In genomic region chr7:148318838-148319237, GRCh38 we compare ENCODE assay signal across 20 cellular contexts.
A peak's percentile ranks its signal among the peaks of the same experiment; 100 is the strongest.
DNase-seq lines count a peak whose midpoint lies in the region; ATAC-seq, FAIRE-seq and TF ChIP-seq lines count a peak whose summit lies in the region.
"Had no signal": no experiment of that assay in that cellular context is flagged by ENCODE, and none has a peak within 500 bp of the region (broad histone marks: within the 10 kb centered on the region; RNA-seq: fewer than 3 reads in every experiment).

No MANE protein-coding gene starts in this region.

- H3K4me1 Mint-ChIP-seq in H9 (peaks cover 28 to 34% of the 10 kb centered on the region in 2 experiments), endodermal cell (peaks cover 42% of the 10 kb centered on the region)

- H3K27me3 ChIP-seq in H9 (ENCODE audit: insufficient read depth, low read length) (no peaks in the 10 kb centered on the region), HUES6 (ENCODE audit: control insufficient read depth, insufficient read depth, low read length) (no peaks in the 10 kb centered on the region), endodermal cell (ENCODE audit: control insufficient read depth, insufficient read depth, low read length, poor library complexity, severe bottlenecking) (no peaks in the 10 kb centered on the region), small intestine (ENCODE audit: control insufficient read depth in 2 of 2, insufficient read depth in 2 of 2, low read length in 2 of 2) (no peaks in the 10 kb centered on the region)
- H3K27me3 ChIP-seq: BE2C had no signal

- no peak overlapping the region for H3K4me3 ChIP-seq in HUES6 (ENCODE audit: low read depth, low read length)
- no peak overlapping the region for H3K4me3 ChIP-seq in endodermal cell (ENCODE audit: low read length)
- H3K4me3 ChIP-seq in small intestine (ENCODE audit: low read depth in 1 of 2, low read length in 2 of 2): no peak overlapping the region
- H3K4me3 ChIP-seq: A549, GM23248 had no signal

- TF ChIP-seq CTCF in H9 (conservative IDR thresholded peaks at IDR 0.05) (no peak), endodermal cell (conservative IDR thresholded peaks at IDR 0.05) (no peak)

- H3K36me3 Mint-ChIP-seq in H9 (ENCODE audit: insufficient read depth in 1 of 3, low read depth in 3 of 3) (peaks cover 8 to 17% (median 11%) of the 10 kb centered on the region in 3 experiments), endodermal cell (ENCODE audit: low read depth) (peaks cover 14% of the 10 kb centered on the region)
- H3K36me3 Mint-ChIP-seq: CD4-positive, alpha-beta memory T cell; IgD-negative memory B cell had no signal

- H3K27ac Mint-ChIP-seq in H9 (no peak overlapping the region), endodermal cell (peak overlapping the region; percentile 95)
- H3K27ac Mint-ChIP-seq: CD4-positive, alpha-beta memory T cell had no signal

- no peak for ATAC-seq in GM18861 (IDR thresholded peaks at IDR 0.05; ENCODE audit: unreplicated experiment)
- ATAC-seq: A549 had no signal

- H3K18ac ChIP-seq in H9 (ENCODE audit: insufficient read length, low read depth, low read length): no peak overlapping the region

- H3K9me3 Mint-ChIP-seq in H9: peaks cover 7 to 13% of the 10 kb centered on the region in 2 experiments
- peaks cover 22% of the 10 kb centered on the region for H3K9me3 Mint-ChIP-seq in endodermal cell

- H3K36me3 ChIP-seq in HUES6 (ENCODE audit: control insufficient read depth, insufficient read depth, low read length) (no peaks in the 10 kb centered on the region), endodermal cell (ENCODE audit: control insufficient read depth, insufficient read depth, low read length) (peaks cover 9% of the 10 kb centered on the region), small intestine (ENCODE audit: control insufficient read depth in 2 of 2, insufficient read depth in 2 of 2, low read length in 2 of 2) (no peaks in the 10 kb centered on the region)
- H3K36me3 ChIP-seq: BE2C had no signal

- WGBS in H9 (ENCODE audit: extremely low coverage, insufficient read length, low lambda C conversion rate): no CpG with 5 or more reads among the region's 2 CpGs
- WGBS in endodermal cell (ENCODE audit: insufficient coverage in 1 of 2, insufficient read length in 1 of 2), 2 experiments: 68% methylated on average over 2 of the region's 2 CpGs; no CpG with 5 or more reads in 1 of the 2 experiments
- WGBS in small intestine, 3 donors: 19 to 48% (median 38%) methylated on average over 2 of the region's 2 CpGs

- H3K23ac ChIP-seq in H9 (ENCODE audit: insufficient read length, low read depth, low read length): no peak overlapping the region

- H3K4me2 ChIP-seq in H9 (ENCODE audit: insufficient read depth, insufficient read length, low read length): no peak overlapping the region
- H3K4me2 ChIP-seq: A549 had no signal

- DNase-seq in H9 (no peak), endodermal cell (no peak), small intestine (peak; percentile 87), 8988T (no peak), cardiac septum (ENCODE audit: low spot score) (no peak)
- DNase-seq: BE2C; CD4-positive, alpha-beta memory T cell; DMS153; DND-41; GDM1; GM23248; KG1 had no signal

- H4K5ac ChIP-seq in H9 (ENCODE audit: insufficient read length, low read depth, low read length): no peak overlapping the region

- H2AK5ac ChIP-seq in H9 (ENCODE audit: insufficient read length, low read length): no peak overlapping the region

- no peak overlapping the region for H3T11ph ChIP-seq in H9 (ENCODE audit: low read length)

- H3K4me1 ChIP-seq in H9 (ENCODE audit: insufficient read depth, low read length) (peaks cover 6% of the 10 kb centered on the region; the same call in 1 of the 2 replicates), HUES6 (ENCODE audit: control insufficient read depth, insufficient read depth, low read length) (peaks cover 33% of the 10 kb centered on the region), endodermal cell (ENCODE audit: control insufficient read depth, insufficient read depth, low read length) (peaks cover 21% of the 10 kb centered on the region), small intestine (ENCODE audit: control insufficient read depth in 2 of 2, insufficient read depth in 1 of 2, low read depth in 1 of 2, low read length in 1 of 2) (peaks cover 0 to 5% of the 10 kb centered on the region in 2 donors)
- H3K4me1 ChIP-seq: A549, BE2C had no signal

- H3K56ac ChIP-seq in H9 (ENCODE audit: insufficient read length, low read depth, low read length): no peak overlapping the region

- H3K9me3 ChIP-seq in H9 (ENCODE audit: control insufficient read depth, low read depth, low read length) (no peaks in the 10 kb centered on the region), HUES6 (ENCODE audit: control insufficient read depth, insufficient read depth, low read depth, low read length) (peaks cover 10% of the 10 kb centered on the region), endodermal cell (ENCODE audit: control insufficient read depth, low read length) (peaks cover 4% of the 10 kb centered on the region), small intestine (ENCODE audit: control insufficient read depth, low read depth) (no peaks in the 10 kb centered on the region)
- H3K9me3 ChIP-seq: A549, BE2C had no signal

- H3K9ac ChIP-seq in H9 (ENCODE audit: extremely low read depth, insufficient read length, low read length) (no peak overlapping the region), HUES6 (ENCODE audit: low read length) (peak overlapping the region; percentile 76), endodermal cell (ENCODE audit: extremely low read depth, low read length, poor library complexity, severe bottlenecking) (peak overlapping the region; percentile 1)
- H3K9ac ChIP-seq: GM23248 had no signal

- no peak overlapping the region for H2BK5ac ChIP-seq in H9 (ENCODE audit: insufficient read length, low read length)

- H4K20me1 ChIP-seq in H9 (ENCODE audit: control insufficient read depth, insufficient read depth, insufficient read length): no peaks in the 10 kb centered on the region

- H3K79me1 ChIP-seq in H9 (ENCODE audit: insufficient read depth, low read depth, low read length, poor library complexity, severe bottlenecking): no peaks in the 10 kb centered on the region

- no peaks in the 10 kb centered on the region for H3K79me2 ChIP-seq in H9 (ENCODE audit: insufficient read depth, low read length)

- no peak overlapping the region for H2BK12ac ChIP-seq in H9 (ENCODE audit: insufficient read length, low read depth, low read length)

- H4K91ac ChIP-seq in H9 (ENCODE audit: insufficient read length, low read depth, low read length): no peak overlapping the region

- no peak overlapping the region for H2BK20ac ChIP-seq in H9 (ENCODE audit: low read depth, low read length, poor library complexity, severe bottlenecking)

- H3K14ac ChIP-seq in H9 (ENCODE audit: insufficient read depth, low read length): no peak overlapping the region

- intact Hi-C loops in cardiac septum (cut with DNase I): no loop called here

- H2BK120ac ChIP-seq in H9 (ENCODE audit: low read depth, low read length, poor library complexity, severe bottlenecking): no peak overlapping the region

- H3K4ac ChIP-seq in H9 (ENCODE audit: low read depth, low read length): no peak overlapping the region

- no peak overlapping the region for H2BK15ac ChIP-seq in H9 (ENCODE audit: low read depth, low read length)

- FAIRE-seq in small intestine (lab: Jason Lieb, UNC): no peak
- FAIRE-seq: A549, D721Med, GM12892, H54 had no signal

- no peak overlapping the region for H3K4me3 Mint-ChIP-seq in H9
- H3K4me3 Mint-ChIP-seq in endodermal cell: no peak overlapping the region
- H3K4me3 Mint-ChIP-seq: CD4-positive, alpha-beta memory T cell; IgD-negative memory B cell had no signal

- H3K27me3 Mint-ChIP-seq in H9 (ENCODE audit: low read depth) (no peaks in the 10 kb centered on the region; the same call in 1 of the 2 replicates), endodermal cell (ENCODE audit: insufficient read depth) (no peaks in the 10 kb centered on the region)
- H3K27me3 Mint-ChIP-seq: IgD-negative memory B cell had no signal

- H4K8ac ChIP-seq in H9 (replicated peaks; ENCODE audit: insufficient read length, low read depth, low read length): no peak overlapping the region

- no peak overlapping the region for H2AFZ ChIP-seq in H9 (ENCODE audit: low read length)
- H2AFZ ChIP-seq: GM23248 had no signal

- no peaks in the 10 kb centered on the region for H3K23me2 ChIP-seq in H9 (ENCODE audit: insufficient read length, low read depth, low read length, poor library complexity, severe bottlenecking)

- H3K27ac ChIP-seq in H9 (ENCODE audit: insufficient read length, low read depth, low read length) (peak overlapping the region; percentile 78), HUES6 (ENCODE audit: low read depth, low read length) (peak overlapping the region; percentile 72; the same call in 1 of the 2 replicates), endodermal cell (ENCODE audit: low read depth, low read length) (no peak overlapping the region), small intestine (ENCODE audit: low read depth in 1 of 2, low read length in 1 of 2) (no peak overlapping the region)
- H3K27ac ChIP-seq: A549, C4-2B, GM23248 had no signal

Comparison
In these comparisons a context has a peak if more than half of its experiments do, and no peak if none do; other contexts are left out.
1. H3K27ac ChIP-seq: peak in H9 (single experiment) and HUES6 (single experiment); none in endodermal cell (single experiment) and small intestine (0 of 2).